8 cellular contexts compared by ENCODE assay signal in the genomic region with DNA sequence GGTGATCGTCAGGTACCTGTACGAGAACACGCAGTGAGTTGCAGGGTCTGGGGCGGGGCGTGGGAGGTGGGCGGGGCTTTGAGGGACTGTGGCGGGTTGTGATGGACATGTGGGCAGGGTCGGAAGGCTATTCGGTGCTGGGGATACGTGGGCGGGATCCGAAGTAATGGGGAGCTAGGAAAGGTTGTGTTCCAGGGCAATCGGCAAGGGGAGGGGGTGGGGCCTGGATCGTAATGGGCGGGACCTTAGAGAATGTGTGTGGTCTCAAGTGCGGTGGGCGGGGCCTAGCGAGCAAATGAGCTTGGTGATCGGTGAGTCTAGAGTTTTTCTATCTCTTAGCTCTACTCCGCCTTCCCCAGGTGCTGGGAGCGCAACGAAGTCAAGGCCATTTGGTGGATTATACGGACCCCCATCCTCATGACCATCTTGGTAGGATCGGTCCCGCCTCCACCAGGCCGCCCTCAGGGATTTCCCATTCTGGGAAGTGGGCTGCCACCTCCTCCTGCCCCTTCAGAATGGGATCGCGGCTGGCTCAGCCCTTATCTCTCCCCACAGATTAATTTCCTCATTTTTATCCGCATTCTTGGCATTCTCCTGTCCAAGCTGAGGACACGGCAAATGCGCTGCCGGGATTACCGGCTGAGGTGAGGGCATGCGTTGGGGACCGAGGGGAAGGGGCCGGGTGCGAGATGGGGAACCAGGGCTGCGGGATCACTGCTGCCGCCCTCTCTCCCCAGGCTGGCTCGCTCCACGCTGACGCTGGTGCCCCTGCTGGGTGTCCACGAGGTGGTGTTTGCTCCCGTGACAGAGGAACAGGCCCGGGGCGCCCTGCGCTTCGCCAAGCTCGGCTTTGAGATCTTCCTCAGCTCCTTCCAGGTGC. TPM values are rescaled to one million over a fixed set of nuclear protein-coding genes. Genes with fewer than 3 reads are reported as not detected.
DNase-seq lines count a peak whose midpoint lies in the region; ATAC-seq and TF ChIP-seq lines count a peak whose summit lies in the region.

No MANE protein-coding gene starts in this region.

- ATAC-seq in GM19351 (IDR thresholded peaks at IDR 0.05; ENCODE audit: unreplicated experiment): peak; percentile 42

- intact Hi-C loops in A673 (cut with micrococcal nuclease; ENCODE audit: unreplicated experiment): no loop called here

- no peaks in the 10 kb centered on the region for H3K36me3 ChIP-seq in A673 (ENCODE audit: insufficient read depth, low read length, poor library complexity, severe bottlenecking)
- no peaks in the 10 kb centered on the region for H3K36me3 ChIP-seq in endodermal cell (ENCODE audit: control insufficient read depth, insufficient read depth, low read length)
- H3K36me3 ChIP-seq in mesodermal cell (ENCODE audit: control insufficient read depth, insufficient read depth, low read length): no peaks in the 10 kb centered on the region

- H3K4me1 ChIP-seq in A673 (ENCODE audit: insufficient read depth, low read length, poor library complexity, severe bottlenecking) (peaks cover 10% of the 10 kb centered on the region), endodermal cell (ENCODE audit: control insufficient read depth, insufficient read depth, low read length) (no peaks in the 10 kb centered on the region), mesodermal cell (ENCODE audit: control insufficient read depth, insufficient read depth, low read length, poor library complexity, severe bottlenecking) (peaks cover 9% of the 10 kb centered on the region)

- H3K4me3 Mint-ChIP-seq in endodermal cell: peak overlapping the region; percentile 62

- TF ChIP-seq CTCF in A673 (conservative IDR thresholded peaks at IDR 0.05; ENCODE audit: low read depth, low read length) (no peak), endodermal cell (conservative IDR thresholded peaks at IDR 0.05) (peak; percentile 54)

- no peak overlapping the region for H3K27ac ChIP-seq in A673 (ENCODE audit: low read depth, low read length, poor library complexity, severe bottlenecking)
- no peak overlapping the region for H3K27ac ChIP-seq in endodermal cell (ENCODE audit: low read depth, low read length)
- no peak overlapping the region for H3K27ac ChIP-seq in mesodermal cell (ENCODE audit: low read depth, low read length, severe bottlenecking)

- 9 to 11% methylated on average over 31 to 48 of the region's 49 CpGs for WGBS in endodermal cell (ENCODE audit: insufficient coverage in 1 of 2, insufficient read length in 1 of 2), 2 experiments
- 4 to 8% methylated on average over 34 to 38 of the region's 49 CpGs for WGBS in mesodermal cell (ENCODE audit: insufficient coverage in 2 of 2), 2 experiments

- H3K27me3 ChIP-seq in A673 (replicated peaks; ENCODE audit: insufficient read depth, low read depth, low read length, poor library complexity): no peaks in the 10 kb centered on the region
- no peaks in the 10 kb centered on the region for H3K27me3 ChIP-seq in endodermal cell (ENCODE audit: control insufficient read depth, insufficient read depth, low read length, poor library complexity, severe bottlenecking)

- no peaks in the 10 kb centered on the region for H3K9me3 ChIP-seq in A673 (ENCODE audit: low read depth, low read length, poor library complexity, severe bottlenecking)
- no peaks in the 10 kb centered on the region for H3K9me3 ChIP-seq in endodermal cell (ENCODE audit: control insufficient read depth, low read length)
- no peaks in the 10 kb centered on the region for H3K9me3 ChIP-seq in mesodermal cell (ENCODE audit: control insufficient read depth, low read length)

- H3K36me3 Mint-ChIP-seq in endodermal cell (ENCODE audit: low read depth): no peaks in the 10 kb centered on the region

- peak overlapping the region; percentile 42 for H3K9ac ChIP-seq in endodermal cell (ENCODE audit: extremely low read depth, low read length, poor library complexity, severe bottlenecking)

- H3K9me3 Mint-ChIP-seq in endodermal cell: no peaks in the 10 kb centered on the region

- CTCF ChIA-PET in A673 (lab: Charles Lee): interaction anchor here (0.6 to 1.1 kb wide), 4 partner anchors 13 to 772 kb away, joined by 3 to 6 read pairs (median 5); a partner anchor contains a TSS

- H3K4me3 ChIP-seq in A673 (ENCODE audit: low read depth, low read length, poor library complexity, severe bottlenecking) (peak overlapping the region; percentile 42), endodermal cell (ENCODE audit: low read length) (peak overlapping the region; percentile 79), mesodermal cell (ENCODE audit: extremely low read depth, insufficient read depth, low read length, poor library complexity, severe bottlenecking) (peak overlapping the region; percentile 35)

- DNase-seq in A673 (ENCODE audit: low spot score) (peak; percentile 97), NCI-H2227 (lab: John Stamatoyannopoulos, UW; ENCODE audit: unreplicated experiment) (peak; percentile 87), endodermal cell (peak; percentile 100), KG1 (lab: John Stamatoyannopoulos, UW) (no peak)
- DNase-seq in activated CD8-positive, alpha-beta memory T cell treated with anti-CD3 and anti-CD28 coated beads, Interleukin-2, amount 50 U/mL, for 24 hours (ENCODE audit: extremely low read depth): peak; percentile 53
- DNase-seq in stimulated activated CD8-positive, alpha-beta memory T cell treated with anti-CD3 and anti-CD28 coated beads, Interleukin-4, amount 100 ng/mL, for 24 hours (ENCODE audit: low read depth): peak; percentile 72

- no peaks in the 10 kb centered on the region for H3K4me1 Mint-ChIP-seq in endodermal cell

- H3K27me3 Mint-ChIP-seq in endodermal cell (ENCODE audit: insufficient read depth): peaks cover 55% of the 10 kb centered on the region

- no TSS peak for BruUV-seq in A673 (replicated peaks; lab: Mats Ljungman, UMichigan)

- peak overlapping the region; percentile 80 for H3K27ac Mint-ChIP-seq in endodermal cell

- POLR2A ChIA-PET in A673 (lab: Charles Lee; ENCODE audit: low non-redundant PET): interaction anchor here (0.5 to 0.7 kb wide), 3 partner anchors 24 to 1629 kb away, joined by 3 to 5 read pairs (median 3); no protein-coding TSS in a partner anchor

RNA-seq across cellular contexts. Expression of a gene that starts 9.6 kb away (rescaled TPM):
- total RNA-seq in A673 (2021): 0.45 and 1.0 TPM in 2 replicates
- total RNA-seq in endodermal cell: 10 to 100 TPM; 10.8 to 14.6 TPM
- polyA plus RNA-seq in endodermal cell (2013, experiment 1 of 2): 3.5 TPM
- 3.0 TPM for polyA plus RNA-seq in endodermal cell (2013, experiment 2 of 2)
- 10.8 TPM for polyA plus RNA-seq in mesodermal cell (2013, experiment 1 of 2)
- 9.3 TPM for polyA plus RNA-seq in mesodermal cell (2013, experiment 2 of 2)

RNA-seq across cellular contexts. Expression of a gene that starts 14.2 kb away (rescaled TPM):
- total RNA-seq in A673 (2021) (590 and 597 TPM in 2 replicates), endodermal cell (100 to 1,000 TPM; 644 to 654 TPM)
- 524 TPM for polyA plus RNA-seq in endodermal cell (2013, experiment 1 of 2)
- 537 TPM for polyA plus RNA-seq in endodermal cell (2013, experiment 2 of 2)
- polyA plus RNA-seq in mesodermal cell (2013, experiment 1 of 2): 595 TPM
- 570 TPM for polyA plus RNA-seq in mesodermal cell (2013, experiment 2 of 2)

RNA-seq across cellular contexts. Expression of a gene that starts 14.9 kb away (rescaled TPM):
- total RNA-seq in A673 (2021) (12.8 and 17.4 TPM in 2 replicates), endodermal cell (10 to 100 TPM; 11.0 to 15.9 TPM)
- polyA plus RNA-seq in endodermal cell (2013, experiment 1 of 2): 14.8 TPM
- 14.4 TPM for polyA plus RNA-seq in endodermal cell (2013, experiment 2 of 2)
- polyA plus RNA-seq in mesodermal cell (2013, experiment 1 of 2): 21.8 TPM
- 17.3 TPM for polyA plus RNA-seq in mesodermal cell (2013, experiment 2 of 2)

RNA-seq across cellular contexts. Expression of a gene that starts 38.4 kb away (rescaled TPM):
- 17.0 and 21.0 TPM in 2 replicates for total RNA-seq in A673 (2021)
- total RNA-seq in endodermal cell: 10 to 100 TPM; 42.9 to 79.3 TPM
- 25.9 TPM for polyA plus RNA-seq in endodermal cell (2013, experiment 1 of 2)
- 26.3 TPM for polyA plus RNA-seq in endodermal cell (2013, experiment 2 of 2)
- polyA plus RNA-seq in mesodermal cell (2013, experiment 1 of 2): 29.1 TPM
- 27.9 TPM for polyA plus RNA-seq in mesodermal cell (2013, experiment 2 of 2)

RNA-seq across cellular contexts. Expression of a gene that starts 53.1 kb away (rescaled TPM):
- 18.8 and 24.3 TPM in 2 replicates for total RNA-seq in A673 (2021)
- 10 to 100 TPM; 36.5 to 42.8 TPM for total RNA-seq in endodermal cell
- 17.2 TPM for polyA plus RNA-seq in endodermal cell (2013, experiment 1 of 2)
- polyA plus RNA-seq in endodermal cell (2013, experiment 2 of 2): 15.6 TPM
- 10.3 TPM for polyA plus RNA-seq in mesodermal cell (2013, experiment 1 of 2)
- polyA plus RNA-seq in mesodermal cell (2013, experiment 2 of 2): 8.8 TPM
